In the genomic region with DNA sequence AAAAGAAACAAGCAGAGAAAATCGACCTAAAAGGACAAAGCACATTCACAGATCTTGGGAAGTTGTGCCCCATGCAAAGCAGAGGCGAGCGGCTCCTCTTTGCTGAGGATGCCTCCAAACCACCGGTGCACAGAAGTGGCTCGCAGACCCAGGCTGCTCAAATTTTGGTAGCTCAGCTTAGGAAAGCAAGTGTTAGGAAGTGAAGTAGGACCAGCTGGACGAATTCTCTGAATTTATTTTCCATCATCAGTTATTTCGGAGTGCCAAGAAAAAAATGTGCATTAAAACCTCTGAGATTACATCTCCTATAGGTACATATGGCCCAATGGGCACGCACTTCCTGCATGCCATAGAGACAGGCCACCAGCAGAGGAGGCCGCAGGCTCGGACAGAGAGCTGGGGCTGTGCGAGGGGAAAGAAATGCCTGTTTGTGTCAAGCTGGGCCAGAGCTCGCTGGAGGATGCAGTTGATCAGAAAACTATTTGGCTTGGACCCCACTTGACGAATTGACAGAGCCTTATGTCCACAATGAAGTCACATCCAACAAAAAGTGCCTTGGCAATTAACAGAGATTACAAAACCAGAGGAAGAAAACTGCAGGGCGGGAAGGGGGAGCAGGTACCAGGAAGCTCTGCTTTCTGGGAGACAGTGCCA, we compare ENCODE assay signal across 8 cellular contexts.
A peak's percentile ranks its signal among the peaks of the same experiment; 100 is the strongest.
DNase-seq lines count a peak whose midpoint lies in the region; ATAC-seq and TF ChIP-seq lines count a peak whose summit lies in the region.

No MANE protein-coding gene starts in this region.

- no peaks in the 10 kb centered on the region for H3K27me3 ChIP-seq in Panc1 (ENCODE audit: control insufficient read depth, insufficient read depth, low read length)
- no peaks in the 10 kb centered on the region for H3K27me3 ChIP-seq in ascending aorta
- no peaks in the 10 kb centered on the region for H3K27me3 ChIP-seq in hepatocyte
- H3K27me3 ChIP-seq in gastrocnemius medialis = peaks cover 0 to 3% (median 0%) of the 10 kb centered on the region in 3 donors

- H4K20me1 ChIP-seq in hepatocyte (ENCODE audit: insufficient read depth, poor library complexity, severe bottlenecking) = no peaks in the 10 kb centered on the region

- no peaks in the 10 kb centered on the region for H3K36me3 ChIP-seq in Panc1 (ENCODE audit: control insufficient read depth, insufficient read depth, low read length)
- H3K36me3 ChIP-seq in ascending aorta = no peaks in the 10 kb centered on the region
- H3K36me3 ChIP-seq in hepatocyte (replicated peaks; ENCODE audit: insufficient read depth, low read depth) = no peaks in the 10 kb centered on the region
- H3K36me3 ChIP-seq in gastrocnemius medialis = no peaks in the 10 kb centered on the region

- H3K27ac ChIP-seq in Panc1 (ENCODE audit: low read length) = no peak overlapping the region
- peak overlapping the region in 1 of 2 donors; percentile 24 for H3K27ac ChIP-seq in ascending aorta
- H3K27ac ChIP-seq in hepatocyte = no peak overlapping the region
- peak overlapping the region; percentile 30 to 50 (median 44) for H3K27ac ChIP-seq in gastrocnemius medialis

- ATAC-seq in HG02759 (IDR thresholded peaks at IDR 0.05; ENCODE audit: unreplicated experiment) (peak; percentile 75), Panc1 (no peak), gastrocnemius medialis (peak; percentile 62 to 84)

- H3K4me2 ChIP-seq in hepatocyte = no peak overlapping the region

- H3K4me1 ChIP-seq in Panc1 (ENCODE audit: control insufficient read depth, insufficient read depth, low read length) (no peaks in the 10 kb centered on the region), ascending aorta (no peaks in the 10 kb centered on the region), hepatocyte (ENCODE audit: insufficient read depth) (peaks cover 12% of the 10 kb centered on the region), gastrocnemius medialis (no peaks in the 10 kb centered on the region)

- H3K4me3 ChIP-seq in Panc1 (ENCODE audit: low read depth in 2 of 2, low read length in 2 of 2) (no peak overlapping the region), ascending aorta (no peak overlapping the region), hepatocyte (no peak overlapping the region), gastrocnemius medialis (no peak overlapping the region)

- H3K9me2 ChIP-seq in hepatocyte (replicated peaks; ENCODE audit: insufficient read depth) = no peaks in the 10 kb centered on the region

- TF ChIP-seq CTCF in Panc1 (IDR thresholded peaks at IDR 0.05) = peak; percentile 41; the same call in 1 of the 2 replicates
- TF ChIP-seq CTCF in ascending aorta (IDR thresholded peaks at IDR 0.05) = peak; percentile 9 to 50 (median 29)
- TF ChIP-seq CTCF in hepatocyte (IDR thresholded peaks at IDR 0.05; ENCODE audit: poor library complexity) = peak; percentile 81
- peak; percentile 32 to 89 (median 44) for TF ChIP-seq CTCF in gastrocnemius medialis (IDR thresholded peaks at IDR 0.05 in 4 of 5, conservative IDR thresholded peaks at IDR 0.05 in 1 of 5)

- no peak for TF ChIP-seq POLR2A in gastrocnemius medialis (IDR thresholded peaks at IDR 0.05)

- 63% methylated on average over 14 of the region's 14 CpGs for WGBS in hepatocyte (ENCODE audit: low lambda C conversion rate, missing lambda C conversion rate)

- POLR2A ChIA-PET in Panc1 (lab: Charles Lee) = no interaction called here

- DNase-seq in ELR (ENCODE audit: low read depth) (peak; percentile 70), Panc1 (ENCODE audit: low read depth, low spot score) (no peak), ascending aorta (ENCODE audit: low spot score in 2 of 2) (no peak), hepatocyte (ENCODE audit: low spot score) (peak; percentile 81), gastrocnemius medialis (peak; percentile 50 to 74), epidermal melanocyte (ENCODE audit: insufficient read length, low spot score) (no peak), hepatic stellate cell (ENCODE audit: low spot score) (no peak)

- no peak overlapping the region for H2AFZ ChIP-seq in hepatocyte

- no TSS peak for BruUV-seq in Panc1 (replicated peaks; lab: Mats Ljungman, UMichigan)

- CTCF ChIA-PET in Panc1 (lab: Charles Lee) = no interaction called here

- intact Hi-C loops in Panc1 (cut with micrococcal nuclease; ENCODE audit: unreplicated experiment) = no loop called here
- intact Hi-C loops in ascending aorta (cut with DNase I) = no loop called here
- intact Hi-C loops in gastrocnemius medialis (cut with DNase I; ENCODE audit: low total_unique reads) = no loop called here

- no peaks in the 10 kb centered on the region for H3K79me2 ChIP-seq in hepatocyte

- H3K9me3 ChIP-seq in Panc1 (ENCODE audit: control insufficient read depth, insufficient read depth, low read depth, low read length) (no peaks in the 10 kb centered on the region), ascending aorta (no peaks in the 10 kb centered on the region), hepatocyte (ENCODE audit: low read depth) (no peaks in the 10 kb centered on the region), gastrocnemius medialis (no peaks in the 10 kb centered on the region)

- in situ Hi-C loops in Panc1 (cut with HindIII; ENCODE audit: low pct_unique_long_range_greater_than_20kb, low sequenced_read_pairs) (no loop called here), gastrocnemius medialis (cut with MboI; ENCODE audit: low sequenced_read_pairs in 4 of 4) (loop anchor here in 1 of 4 donors (10.0 kb wide), 1 partner anchor 1063 kb away; no protein-coding TSS in a partner anchor)

Comparison
In these comparisons a context has a peak if more than half of its experiments do, and no peak if none do; other contexts are left out.
1. DNase-seq: peak in ELR (single experiment), hepatocyte (single experiment) and gastrocnemius medialis (2 of 2); none in Panc1 (single experiment), ascending aorta (0 of 2), epidermal melanocyte (single experiment) and hepatic stellate cell (single experiment).
2. H3K27ac ChIP-seq: peak in gastrocnemius medialis (4 of 4); none in Panc1 (single experiment) and hepatocyte (single experiment).
3. CTCF ChIP-seq: peak in every context shown above with its lines; median percentile 81 in hepatocyte; 44 in gastrocnemius medialis; 41 in Panc1; 29 in ascending aorta.